14 cellular contexts compared by ENCODE assay signal in the genomic region with DNA sequence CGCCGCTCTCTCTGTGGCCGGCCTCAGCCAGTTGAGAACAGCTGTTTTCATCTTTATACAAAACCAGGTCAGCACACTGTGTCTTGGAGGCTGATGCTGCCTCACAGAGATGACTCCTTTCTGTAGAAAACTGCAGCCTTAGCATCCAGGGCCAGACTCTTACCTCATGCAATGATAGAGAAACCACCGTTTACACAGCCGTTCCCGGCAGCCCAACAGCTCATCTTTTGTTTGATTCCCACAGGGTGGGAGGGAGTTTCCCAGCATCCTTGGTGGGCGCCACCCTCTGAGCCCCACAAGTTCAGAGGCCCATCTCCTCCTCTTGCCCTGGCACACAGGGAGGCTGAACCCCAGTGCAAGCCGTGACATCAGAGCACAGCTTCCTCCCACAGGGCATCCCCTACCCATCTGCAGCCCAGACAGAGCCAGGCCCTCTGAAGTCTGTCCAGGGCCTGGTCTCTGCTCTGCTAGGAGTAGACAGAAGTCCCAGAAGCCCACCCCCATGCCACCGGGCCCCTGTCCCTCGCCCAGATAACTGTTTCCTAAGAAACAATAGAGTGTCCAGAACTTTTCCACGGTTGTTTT.
DNase-seq lines count a peak whose midpoint lies in the region; ATAC-seq and TF ChIP-seq lines count a peak whose summit lies in the region.
"Had no signal": no experiment of that assay in that cellular context is flagged by ENCODE, and none has a peak within 500 bp of the region (broad histone marks: within the 10 kb centered on the region; RNA-seq: fewer than 3 reads in every experiment).

No MANE protein-coding gene starts in this region.

- intact Hi-C loops in activated CD4-positive, alpha-beta T cell treated with anti-CD3 and anti-CD28 coated beads, Interleukin-2, amount 10 ng/mL, durations not matched to agents 24 days and 14 days (cut with micrococcal nuclease): no loop called here
- intact Hi-C loops in upper lobe of right lung (cut with DNase I): no loop called here
- intact Hi-C loops in PC-9 (cut with micrococcal nuclease; ENCODE audit: unreplicated experiment): no loop called here

- no peak for TF ChIP-seq POLR2A in gastroesophageal sphincter (IDR thresholded peaks at IDR 0.05)

- H3K27me3 Mint-ChIP-seq in activated CD4-positive, alpha-beta T cell treated with anti-CD3 and anti-CD28 coated beads, Interleukin-2, amount 10 ng/mL, durations not matched to agents 7 days and 5 days: no peaks in the 10 kb centered on the region
- H3K27me3 Mint-ChIP-seq in activated CD4-positive, alpha-beta T cell treated with anti-CD3 and anti-CD28 coated beads, Interleukin-2, amount 10 ng/mL, durations not matched to agents 24 days and 14 days: peaks cover 3% of the 10 kb centered on the region
- no peaks in the 10 kb centered on the region for H3K27me3 Mint-ChIP-seq in neural progenitor cell (ENCODE audit: insufficient read depth, low read depth)

- no peaks in the 10 kb centered on the region for H3K36me3 Mint-ChIP-seq in activated CD4-positive, alpha-beta T cell treated with anti-CD3 and anti-CD28 coated beads, Interleukin-2, amount 10 ng/mL, durations not matched to agents 7 days and 5 days (ENCODE audit: low read depth)
- no peaks in the 10 kb centered on the region for H3K36me3 Mint-ChIP-seq in activated CD4-positive, alpha-beta T cell treated with anti-CD3 and anti-CD28 coated beads, Interleukin-2, amount 10 ng/mL, durations not matched to agents 24 days and 14 days (ENCODE audit: low read depth)
- H3K36me3 Mint-ChIP-seq in neural progenitor cell: no peaks in the 10 kb centered on the region
- H3K36me3 Mint-ChIP-seq: naive thymus-derived CD8-positive, alpha-beta T cell had no signal

- H3K9ac ChIP-seq in neural progenitor cell: no peak overlapping the region

- H3K4me2 ChIP-seq in neural progenitor cell: no peak overlapping the region
- H3K4me2 ChIP-seq in PC-9: no peak overlapping the region

- POLR2A ChIA-PET in activated CD4-positive, alpha-beta T cell treated with anti-CD3 and anti-CD28 coated beads, Interleukin-2, amount 10 ng/mL, durations not matched to agents 7 days and 5 days (lab: Charles Lee): no interaction called here
- POLR2A ChIA-PET in PC-9 (lab: Charles Lee; ENCODE audit: unreplicated experiment): no interaction called here

- no peak overlapping the region for H3K27ac Mint-ChIP-seq in activated CD4-positive, alpha-beta T cell treated with anti-CD3 and anti-CD28 coated beads, Interleukin-2, amount 10 ng/mL, durations not matched to agents 7 days and 5 days
- H3K27ac Mint-ChIP-seq in activated CD4-positive, alpha-beta T cell treated with anti-CD3 and anti-CD28 coated beads, Interleukin-2, amount 10 ng/mL, durations not matched to agents 24 days and 14 days: no peak overlapping the region
- peak overlapping the region; percentile 89 for H3K27ac Mint-ChIP-seq in neural progenitor cell
- H3K27ac Mint-ChIP-seq: activated naive CD4-positive, alpha-beta T cell treated with anti-CD3 and anti-CD28 coated beads for 36 hours had no signal

- H2AFZ ChIP-seq in neural progenitor cell (replicated peaks) (no peak overlapping the region), PC-9 (no peak overlapping the region)

- H3K4me3 ChIP-seq in gastroesophageal sphincter (no peak overlapping the region), neural progenitor cell (no peak overlapping the region), upper lobe of right lung (no peak overlapping the region), PC-9 (no peak overlapping the region)

- H3K9me2 ChIP-seq in PC-9 (ENCODE audit: insufficient read depth): no peaks in the 10 kb centered on the region

- H3K36me3 ChIP-seq in gastroesophageal sphincter (peaks cover 0 to 47% of the 10 kb centered on the region in 2 donors), neural progenitor cell (no peaks in the 10 kb centered on the region), upper lobe of right lung (peaks cover 15% of the 10 kb centered on the region), PC-9 (ENCODE audit: low read depth) (no peaks in the 10 kb centered on the region)

- ATAC-seq in gastroesophageal sphincter: peak; percentile 92
- peak; percentile 36 for ATAC-seq in upper lobe of right lung
- ATAC-seq in HG03095 (IDR thresholded peaks at IDR 0.05; ENCODE audit: unreplicated experiment): no peak
- no peak for ATAC-seq in HG02870 (IDR thresholded peaks at IDR 0.05; ENCODE audit: unreplicated experiment)
- ATAC-seq: foreskin keratinocyte; naive thymus-derived CD8-positive, alpha-beta T cell had no signal

- WGBS in gastroesophageal sphincter (ENCODE audit: low coverage in 1 of 2), 2 donors: 55 to 71% methylated on average over 6 to 10 of the region's 11 CpGs

- no peaks in the 10 kb centered on the region for H3K79me2 ChIP-seq in neural progenitor cell (ENCODE audit: low read depth)
- no peaks in the 10 kb centered on the region for H3K79me2 ChIP-seq in PC-9 (ENCODE audit: low read depth)

- H3K9me3 ChIP-seq in gastroesophageal sphincter: no peaks in the 10 kb centered on the region
- H3K9me3 ChIP-seq in neural progenitor cell (ENCODE audit: low read depth): no peaks in the 10 kb centered on the region
- H3K9me3 ChIP-seq in upper lobe of right lung: no peaks in the 10 kb centered on the region
- H3K9me3 ChIP-seq in PC-9 (ENCODE audit: insufficient read depth, low read depth): no peaks in the 10 kb centered on the region

- H3K4me3 Mint-ChIP-seq in activated CD4-positive, alpha-beta T cell treated with anti-CD3 and anti-CD28 coated beads, Interleukin-2, amount 10 ng/mL, durations not matched to agents 7 days and 5 days: no peak overlapping the region
- no peak overlapping the region for H3K4me3 Mint-ChIP-seq in activated CD4-positive, alpha-beta T cell treated with anti-CD3 and anti-CD28 coated beads, Interleukin-2, amount 10 ng/mL, durations not matched to agents 24 days and 14 days
- H3K4me3 Mint-ChIP-seq in neural progenitor cell: peak overlapping the region; percentile 50
- H3K4me3 Mint-ChIP-seq: activated naive CD4-positive, alpha-beta T cell treated with anti-CD3 and anti-CD28 coated beads for 36 hours; naive thymus-derived CD8-positive, alpha-beta T cell had no signal

- H3K4me1 ChIP-seq in gastroesophageal sphincter (peaks cover 0 to 18% (median 5%) of the 10 kb centered on the region in 3 donors), neural progenitor cell (peaks cover 9% of the 10 kb centered on the region), upper lobe of right lung (peaks cover 35% of the 10 kb centered on the region), PC-9 (replicated peaks; ENCODE audit: insufficient read depth) (no peaks in the 10 kb centered on the region)
- H3K4me1 ChIP-seq: foreskin keratinocyte had no signal

- no peak for TF ChIP-seq EP300 in gastroesophageal sphincter (IDR thresholded peaks at IDR 0.05)

- no peaks in the 10 kb centered on the region for H4K20me1 ChIP-seq in neural progenitor cell (ENCODE audit: low read depth)
- H4K20me1 ChIP-seq in PC-9 (ENCODE audit: insufficient read depth): no peaks in the 10 kb centered on the region

- TF ChIP-seq CTCF in gastroesophageal sphincter (IDR thresholded peaks at IDR 0.05): no peak
- TF ChIP-seq CTCF in neural progenitor cell (IDR thresholded peaks at IDR 0.05): no peak
- no peak for TF ChIP-seq CTCF in upper lobe of right lung (IDR thresholded peaks at IDR 0.05)
- TF ChIP-seq CTCF in PC-9 (conservative IDR thresholded peaks at IDR 0.05): no peak

- no TSS peak for BruUV-seq in PC-9 (replicated peaks; lab: Mats Ljungman, UMichigan)

- CTCF ChIA-PET in activated CD4-positive, alpha-beta T cell treated with anti-CD3 and anti-CD28 coated beads, Interleukin-2, amount 10 ng/mL, durations not matched to agents 7 days and 5 days (lab: Charles Lee): interaction anchor here (1.0 to 1.5 kb wide), 3 partner anchors 9 to 36 kb away, joined by 3 to 9 read pairs (median 4); no protein-coding TSS in a partner anchor
- CTCF ChIA-PET in PC-9 (lab: Charles Lee): no interaction called here

- H3K4me1 Mint-ChIP-seq in activated CD4-positive, alpha-beta T cell treated with anti-CD3 and anti-CD28 coated beads, Interleukin-2, amount 10 ng/mL, durations not matched to agents 7 days and 5 days: no peaks in the 10 kb centered on the region
- H3K4me1 Mint-ChIP-seq in activated CD4-positive, alpha-beta T cell treated with anti-CD3 and anti-CD28 coated beads, Interleukin-2, amount 10 ng/mL, durations not matched to agents 24 days and 14 days: no peaks in the 10 kb centered on the region
- H3K4me1 Mint-ChIP-seq in neural progenitor cell: peaks cover 37% of the 10 kb centered on the region

- H3K9me3 Mint-ChIP-seq in activated CD4-positive, alpha-beta T cell treated with anti-CD3 and anti-CD28 coated beads, Interleukin-2, amount 10 ng/mL, durations not matched to agents 7 days and 5 days: no peaks in the 10 kb centered on the region
- no peaks in the 10 kb centered on the region for H3K9me3 Mint-ChIP-seq in activated CD4-positive, alpha-beta T cell treated with anti-CD3 and anti-CD28 coated beads, Interleukin-2, amount 10 ng/mL, durations not matched to agents 24 days and 14 days
- H3K9me3 Mint-ChIP-seq in neural progenitor cell: peaks cover 4% of the 10 kb centered on the region
- H3K9me3 Mint-ChIP-seq: activated naive CD4-positive, alpha-beta T cell treated with anti-CD3 and anti-CD28 coated beads for 36 hours; naive thymus-derived CD8-positive, alpha-beta T cell had no signal

- H3K27ac ChIP-seq in gastroesophageal sphincter: peak overlapping the region in 3 of 4 donors; percentile 71 to 76 (median 75)
- H3K27ac ChIP-seq in neural progenitor cell: no peak overlapping the region
- H3K27ac ChIP-seq in upper lobe of right lung: peak overlapping the region; percentile 55
- no peak overlapping the region for H3K27ac ChIP-seq in PC-9
- H3K27ac ChIP-seq: foreskin keratinocyte had no signal

- H3F3A ChIP-seq in neural progenitor cell (ENCODE audit: low read depth) (peaks cover 3% of the 10 kb centered on the region), PC-9 (ENCODE audit: insufficient read depth, low read depth) (no peaks in the 10 kb centered on the region)

- H3K27me3 ChIP-seq in gastroesophageal sphincter (peaks cover 7% of the 10 kb centered on the region), neural progenitor cell (no peaks in the 10 kb centered on the region), upper lobe of right lung (no peaks in the 10 kb centered on the region), PC-9 (ENCODE audit: insufficient read depth, low read depth) (no peaks in the 10 kb centered on the region)
- H3K27me3 ChIP-seq: foreskin keratinocyte had no signal

- peak; percentile 1 for DNase-seq in activated CD4-positive, alpha-beta T cell treated with anti-CD3 and anti-CD28 coated beads, Interleukin-2, amount 10 ng/mL, durations not matched to agents 7 days and 5 days
- no peak for DNase-seq in activated CD4-positive, alpha-beta T cell treated with anti-CD3 and anti-CD28 coated beads, Interleukin-2, amount 10 ng/mL, durations not matched to agents 24 days and 14 days
- DNase-seq in neural progenitor cell (ENCODE audit: low spot score): no peak
- DNase-seq in upper lobe of right lung: no peak
- DNase-seq in PC-9: no peak
- DNase-seq: activated naive CD4-positive, alpha-beta T cell treated with anti-CD3 and anti-CD28 coated beads for 36 hours; foreskin keratinocyte; KG1; NCI-H69; T-helper 2 cell had no signal

Comparison
In these comparisons a context has a peak if more than half of its experiments do, and no peak if none do; other contexts are left out.
1. ATAC-seq: peak in gastroesophageal sphincter (single experiment) and upper lobe of right lung (single experiment); none in HG03095 (single experiment) and HG02870 (single experiment).
2. H3K27ac ChIP-seq: peak in gastroesophageal sphincter (3 of 4) and upper lobe of right lung (single experiment); none in neural progenitor cell (single experiment) and PC-9 (single experiment).